In genomic region chrX:16579517-16579916, GRCh38 we compare ENCODE assay signal across 17 cellular contexts.
"Had no signal": no experiment of that assay in that cellular context is flagged by ENCODE, and none has a peak within 500 bp of the region (broad histone marks: within the 10 kb centered on the region; RNA-seq: fewer than 3 reads in every experiment).

No MANE protein-coding gene starts in this region.

- ATAC-seq: lower lobe of right lung; naive thymus-derived CD4-positive, alpha-beta T cell; sciatic nerve; stimulated activated naive CD8-positive, alpha-beta T cell treated with anti-CD3 and anti-CD28 coated beads, Interleukin-15, amount 100 ng/mL, for 72 hours had no signal

- DNase-seq: activated CD4-positive, alpha-beta T cell treated with anti-CD3 and anti-CD28 coated beads, Interleukin-2, amount 50 U/mL, for 48 hours; activated CD4-positive, CD25-positive, alpha-beta regulatory T cell treated with anti-CD3 and anti-CD28 coated beads, Interleukin-2, amount 50 U/mL, for 72 hours; activated gamma-delta T cell treated with Interleukin-2 at 50 U/mL for 16 hours; activated naive CD8-positive, alpha-beta T cell treated with anti-CD3 and anti-CD28 coated beads for 36 hours; activated T-cell treated with anti-CD3 and anti-CD28 coated beads, Interleukin-2, amount 50 U/mL, for 48 hours; anterior cingulate cortex; dorsolateral prefrontal cortex; esophagus squamous epithelium; foreskin melanocyte; lower lobe of right lung; naive thymus-derived CD4-positive, alpha-beta T cell; occipital lobe; stimulated activated CD4-positive, alpha-beta T cell treated with anti-CD3 and anti-CD28 coated beads, Interleukin-2, amount 100 ng/mL, for 48 hours; stimulated activated naive CD8-positive, alpha-beta T cell treated with anti-CD3 and anti-CD28 coated beads, Interleukin-15, amount 100 ng/mL, for 72 hours; T-helper 2 cell; testis had no signal

- H3K27ac Mint-ChIP-seq: activated naive CD8-positive, alpha-beta T cell treated with anti-CD3 and anti-CD28 coated beads for 36 hours; naive thymus-derived CD4-positive, alpha-beta T cell; stimulated activated naive CD8-positive, alpha-beta T cell treated with anti-CD3 and anti-CD28 coated beads, Interleukin-15, amount 100 ng/mL, for 72 hours had no signal

- H3K4me3 ChIP-seq: dorsolateral prefrontal cortex, esophagus squamous epithelium, lower lobe of right lung, testis had no signal

- H3K27me3 Mint-ChIP-seq: activated naive CD8-positive, alpha-beta T cell treated with anti-CD3 and anti-CD28 coated beads for 36 hours; naive thymus-derived CD4-positive, alpha-beta T cell; stimulated activated naive CD8-positive, alpha-beta T cell treated with anti-CD3 and anti-CD28 coated beads, Interleukin-15, amount 100 ng/mL, for 72 hours had no signal

- H3K4me3 Mint-ChIP-seq: activated naive CD8-positive, alpha-beta T cell treated with anti-CD3 and anti-CD28 coated beads for 36 hours; naive thymus-derived CD4-positive, alpha-beta T cell; stimulated activated naive CD8-positive, alpha-beta T cell treated with anti-CD3 and anti-CD28 coated beads, Interleukin-15, amount 100 ng/mL, for 72 hours had no signal

- H3K4me1 Mint-ChIP-seq: activated naive CD8-positive, alpha-beta T cell treated with anti-CD3 and anti-CD28 coated beads for 36 hours; stimulated activated naive CD8-positive, alpha-beta T cell treated with anti-CD3 and anti-CD28 coated beads, Interleukin-15, amount 100 ng/mL, for 72 hours had no signal

- H3K4me1 ChIP-seq: esophagus squamous epithelium, lower lobe of right lung, testis had no signal

- H3K36me3 Mint-ChIP-seq: activated naive CD8-positive, alpha-beta T cell treated with anti-CD3 and anti-CD28 coated beads for 36 hours had no signal

- H3K27me3 ChIP-seq: esophagus squamous epithelium, testis had no signal

- H3K36me3 ChIP-seq: esophagus squamous epithelium, lower lobe of right lung had no signal

- H3K9me3 ChIP-seq: lower lobe of right lung, testis had no signal

- H3K27ac ChIP-seq: dorsolateral prefrontal cortex, esophagus squamous epithelium, lower lobe of right lung, testis had no signal
